Comparison of ENCODE assay signal across 4 cellular contexts in the genomic region with DNA sequence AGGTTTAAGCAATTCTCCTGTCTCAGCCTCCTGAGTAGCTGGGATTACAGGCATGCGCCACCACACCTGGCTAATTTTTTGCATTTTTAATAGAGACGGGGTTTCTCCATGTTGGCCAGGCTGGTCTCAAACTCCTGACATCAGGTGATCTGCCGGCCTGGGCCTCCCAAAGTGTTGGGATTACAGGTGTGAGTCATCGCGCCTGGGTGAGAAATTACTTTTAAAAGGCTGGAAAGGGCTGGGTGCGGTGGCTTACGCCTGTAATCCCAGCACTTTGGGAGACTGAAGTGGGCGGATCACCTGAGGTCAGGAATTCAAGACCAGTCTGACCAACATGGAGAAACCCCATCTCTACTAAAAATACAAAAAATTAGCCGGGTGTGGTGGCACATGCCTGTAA. TPM values are rescaled to one million over a fixed set of nuclear protein-coding genes. Genes with fewer than 3 reads are reported as not detected.
DNase-seq lines count a peak whose midpoint lies in the region; TF ChIP-seq lines count a peak whose summit lies in the region.
"Not testable (repeated sequence)": the region's sequence is repeated elsewhere in the genome, so short reads cannot be mapped to it uniquely, and the experiment has no call there.
"Had no signal": no experiment of that assay in that cellular context is flagged by ENCODE, and none has a peak within 500 bp of the region (broad histone marks: within the 10 kb centered on the region; RNA-seq: fewer than 3 reads in every experiment).

No MANE protein-coding gene starts in this region.

- H3K9me3 ChIP-seq in trophoblast cell (ENCODE audit: insufficient read depth, low read depth, low read length), result not testable (repeated sequence)

- H3K4me1 Mint-ChIP-seq in MCF 10A (ENCODE audit: insufficient read depth, unreplicated experiment), result peaks cover 17% of the 10 kb centered on the region

- H3K36me3 Mint-ChIP-seq in MCF 10A (ENCODE audit: insufficient read depth, unreplicated experiment), result not testable (repeated sequence)

- not testable (repeated sequence) for H3K4me3 ChIP-seq in KMS-11 (IDR thresholded peaks at IDR 0.05; ENCODE audit: insufficient read depth, low read depth, low read length); trophoblast cell (ENCODE audit: low read depth, low read length)

- not testable (repeated sequence) for H3K79me1 ChIP-seq in trophoblast cell (ENCODE audit: low read length)

- H3K18ac ChIP-seq in trophoblast cell (ENCODE audit: low read length), result not testable (repeated sequence)

- not testable (repeated sequence) for BruUV-seq in MCF 10A (replicated peaks; lab: Mats Ljungman, UMichigan)

- not testable (repeated sequence) for H4K20me1 ChIP-seq in KMS-11 (ENCODE audit: insufficient read depth)

- H3K27ac Mint-ChIP-seq in MCF 10A (ENCODE audit: low read depth, unreplicated experiment), result peak overlapping the region; percentile 81

- not testable (repeated sequence) for H3K4me3 Mint-ChIP-seq in MCF 10A (ENCODE audit: unreplicated experiment)

- not testable (repeated sequence) for H3K14ac ChIP-seq in trophoblast cell (ENCODE audit: low read length)

- H4K91ac ChIP-seq in trophoblast cell (ENCODE audit: low read depth, low read length), result not testable (repeated sequence)

- POLR2A ChIA-PET in MCF 10A (lab: Yijun Ruan, JAX), result interaction anchor here (5.4 kb wide), 1 partner anchor 16 kb away, joined by 61 read pairs; a partner anchor contains a TSS

- not testable (repeated sequence) for H2BK120ac ChIP-seq in trophoblast cell (ENCODE audit: insufficient read depth, low read length, poor library complexity)

- H3K36me3 ChIP-seq in KMS-11 (ENCODE audit: insufficient read depth); trophoblast cell (ENCODE audit: control insufficient read depth in 1 of 2, insufficient read depth in 2 of 2, low read length in 2 of 2): not testable (repeated sequence)

- not testable (repeated sequence) for H4K12ac ChIP-seq in trophoblast cell (ENCODE audit: low read depth, low read length)

- peaks cover 66% of the 10 kb centered on the region for H3K4me1 ChIP-seq in KMS-11 (ENCODE audit: low read depth, poor library complexity, severe bottlenecking)
- not testable (repeated sequence) for H3K4me1 ChIP-seq in trophoblast cell (ENCODE audit: control insufficient read depth in 1 of 2, insufficient read depth in 2 of 2, low read length in 2 of 2)

- intact Hi-C loops in MCF 10A (cut with micrococcal nuclease), result not testable (repeated sequence)

- H4K8ac ChIP-seq in trophoblast cell (ENCODE audit: low read depth, low read length), result not testable (repeated sequence)

- not testable (repeated sequence) for H3K23ac ChIP-seq in trophoblast cell (ENCODE audit: low read length)

- peak overlapping the region; percentile 66 for H3K27ac ChIP-seq in KMS-11
- H3K27ac ChIP-seq in trophoblast cell (ENCODE audit: low read depth, low read length), result not testable (repeated sequence)

- H2BK12ac ChIP-seq in trophoblast cell (ENCODE audit: low read length), result not testable (repeated sequence)

- H3K9me3 Mint-ChIP-seq in MCF 10A (ENCODE audit: unreplicated experiment), result not testable (repeated sequence)

- H2AFZ ChIP-seq in KMS-11 (ENCODE audit: low read depth); trophoblast cell (ENCODE audit: insufficient read depth, low read length, poor library complexity): not testable (repeated sequence)

- not testable (repeated sequence) for H2AK5ac ChIP-seq in trophoblast cell (ENCODE audit: low read length)

- H3K79me2 ChIP-seq in KMS-11 (ENCODE audit: insufficient read depth, low read depth); trophoblast cell (ENCODE audit: control insufficient read depth, insufficient read depth, low read length, poor library complexity): not testable (repeated sequence)

- CTCF ChIA-PET in MCF 10A (lab: Yijun Ruan, JAX), result not testable (repeated sequence)

- H2BK5ac ChIP-seq in trophoblast cell (ENCODE audit: low read depth, low read length, poor library complexity), result not testable (repeated sequence)

- not testable (repeated sequence) for H3K9ac ChIP-seq in KMS-11; trophoblast cell (ENCODE audit: low read length)

- whole genome bisulfite sequencing in trophoblast cell (ENCODE audit: extremely low coverage, insufficient coverage, insufficient read length), result no CpG with 5 or more reads among the region's 9 CpGs

- TF ChIP-seq CTCF in KMS-11 (conservative IDR thresholded peaks at IDR 0.05; ENCODE audit: low read depth, low read length); MCF 10A (IDR thresholded peaks at IDR 0.05; ENCODE audit: unreplicated experiment): not testable (repeated sequence)

- not testable (repeated sequence) for H3K4me2 ChIP-seq in KMS-11; trophoblast cell (ENCODE audit: low read length)

- not testable (repeated sequence) for H3K4ac ChIP-seq in trophoblast cell (ENCODE audit: low read depth, low read length)

- not testable (repeated sequence) for DNase-seq in MCF 10A (ENCODE audit: unreplicated experiment)
- peak; percentile 64 to 83 for DNase-seq in trophoblast cell

- not testable (repeated sequence) for H3K27me3 ChIP-seq in KMS-11 (ENCODE audit: insufficient read depth, low read depth); trophoblast cell (ENCODE audit: insufficient read depth, low read length)

- not testable (repeated sequence) for H3K27me3 Mint-ChIP-seq in MCF 10A (ENCODE audit: insufficient read depth, unreplicated experiment)

RNA-seq across cellular contexts. Expression of gene ZDBF2, which starts 45.8 kb away (rescaled TPM):
- total RNA-seq in MCF 10A (2022), result 15.6 and 21.3 TPM in 2 replicates
- 3.1 and 3.3 TPM in 2 replicates for polyA plus RNA-seq in trophoblast cell (2013)
- total RNA-seq: Calu3 had no signal
